25 cellular contexts compared by ENCODE assay signal in the genomic region with DNA sequence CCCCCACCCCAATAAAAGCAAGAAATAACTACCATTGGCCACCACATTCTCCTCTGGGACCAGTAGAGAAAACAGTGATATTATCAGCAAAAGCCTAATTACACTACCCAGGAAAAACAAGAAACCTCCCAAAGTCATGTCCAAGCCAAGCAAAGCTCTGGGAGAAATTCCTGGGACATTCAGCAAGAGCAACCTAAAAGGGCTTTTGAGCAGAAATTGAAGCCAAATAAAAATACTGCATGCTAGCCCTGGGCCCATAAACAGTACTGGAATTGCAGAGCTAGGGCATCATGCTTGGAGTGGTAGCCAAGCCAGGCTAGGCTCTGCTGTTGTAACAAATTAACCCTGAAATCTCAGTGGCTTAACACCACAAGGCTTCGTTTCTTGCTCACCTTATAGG.
"Had no signal": no experiment of that assay in that cellular context is flagged by ENCODE, and none has a peak within 500 bp of the region (broad histone marks: within the 10 kb centered on the region; RNA-seq: fewer than 3 reads in every experiment).

No MANE protein-coding gene starts in this region.

- H3K27me3 ChIP-seq: breast epithelium, sigmoid colon, tibial nerve had no signal

- FAIRE-seq: colon, small intestine had no signal

- DNase-seq: activated CD4-positive, alpha-beta memory T cell treated with anti-CD3 and anti-CD28 coated beads, Interleukin-2, amount 10 ng/mL, durations not matched to agents 7 days and 5 days; activated CD4-positive, alpha-beta T cell treated with anti-CD3 and anti-CD28 coated beads for 48 hours; activated CD8-positive, alpha-beta memory T cell treated with anti-CD3 and anti-CD28 coated beads, Interleukin-2, amount 50 U/mL, for 48 hours; activated gamma-delta T cell; activated naive CD4-positive, alpha-beta T cell treated with anti-CD3 and anti-CD28 coated beads, Interleukin-2, amount 10 ng/mL, durations not matched to agents 7 days and 5 days; activated naive CD8-positive, alpha-beta T cell treated with anti-CD3 and anti-CD28 coated beads, Interleukin-2, amount 10 ng/mL, durations not matched to agents 7 days and 5 days; activated T-cell treated with anti-CD3 and anti-CD28 coated beads, Interleukin-2, amount 50 U/mL, for 24 hours; amniotic stem cell; effector CD8-positive, alpha-beta T cell; erythroblast; foreskin fibroblast; head of caudate nucleus; mesendoderm; natural killer cell; posterior cingulate gyrus; sigmoid colon; small intestine; stimulated activated CD4-positive, alpha-beta T cell treated with anti-CD3 and anti-CD28 coated beads, Interleukin-4, amount 100 ng/mL, for 24 hours; T-helper 1 cell had no signal

- H3K4me3 ChIP-seq: breast epithelium, lung, sigmoid colon, tibial nerve had no signal

- ATAC-seq: activated CD4-positive, CD25-positive, alpha-beta regulatory T cell treated with anti-CD3 and anti-CD28 coated beads, Interleukin-2, amount 50 U/mL, for 24 hours; natural killer cell had no signal

- H3K4me1 ChIP-seq: breast epithelium had no signal

- H3K9me3 ChIP-seq: breast epithelium, sigmoid colon, tibial nerve had no signal

- H3K27ac ChIP-seq: breast epithelium, sigmoid colon, VCaP had no signal

- H3K36me3 ChIP-seq: breast epithelium, sigmoid colon, tibial nerve had no signal
